Comparison of ENCODE assay signal across 22 cellular contexts in genomic region chr3:123623346-123623880, GRCh38. TPM values are rescaled to one million over a fixed set of nuclear protein-coding genes. Genes with fewer than 3 reads are reported as not detected.
DNase-seq lines count a peak whose midpoint lies in the region; ATAC-seq and TF ChIP-seq lines count a peak whose summit lies in the region.
"Had no signal": no experiment of that assay in that cellular context is flagged by ENCODE, and none has a peak within 500 bp of the region (broad histone marks: within the 10 kb centered on the region; RNA-seq: fewer than 3 reads in every experiment).

No MANE protein-coding gene starts in this region.

- no peak overlapping the region for H3K27ac Mint-ChIP-seq in effector memory CD8-positive, alpha-beta T cell
- H3K27ac Mint-ChIP-seq: activated CD4-positive, alpha-beta T cell treated with anti-CD3 and anti-CD28 coated beads, Interleukin-2, amount 10 ng/mL, durations not matched to agents 7 days and 5 days; activated CD8-positive, alpha-beta memory T cell treated with anti-CD3 and anti-CD28 coated beads, Interleukin-2, amount 10 ng/mL, durations not matched to agents 7 days and 5 days; activated T-helper 1 cell treated with anti-CD3 and anti-CD28 coated beads, Interleukin-12 subunit alpha, Interleukin-12 subunit beta, Interleukin-2, Interleukin-4 antibody, amounts not matched to agents 30 ng/mL and 10 ng/mL and 1 ng/mL, durations not matched to agents 14 hours and 24 hours and 36 hours; CD8-positive, alpha-beta memory T cell; GM23338; T-helper 1 cell treated with Interleukin-12 subunit alpha and Interleukin-12 subunit beta and Interleukin-4 antibody, amounts not matched to agents 30 μg/mL and 1 μg/mL, for 36 hours had no signal

- intact Hi-C loops in stomach (cut with DNase I; ENCODE audit: low total_unique reads): no loop called here

- peaks cover 2 to 16% of the 10 kb centered on the region in 2 donors for H3K27me3 Mint-ChIP-seq in effector memory CD8-positive, alpha-beta T cell
- H3K27me3 Mint-ChIP-seq: activated CD4-positive, alpha-beta T cell treated with anti-CD3 and anti-CD28 coated beads, Interleukin-2, amount 10 ng/mL, durations not matched to agents 7 days and 5 days; activated CD8-positive, alpha-beta memory T cell treated with anti-CD3 and anti-CD28 coated beads, Interleukin-2, amount 10 ng/mL, durations not matched to agents 7 days and 5 days had no signal

- H3K9me3 Mint-ChIP-seq in effector memory CD8-positive, alpha-beta T cell: no peaks in the 10 kb centered on the region
- H3K9me3 Mint-ChIP-seq: activated CD4-positive, alpha-beta T cell treated with anti-CD3 and anti-CD28 coated beads, Interleukin-2, amount 10 ng/mL, durations not matched to agents 7 days and 5 days; activated T-helper 1 cell treated with anti-CD3 and anti-CD28 coated beads, Interleukin-12 subunit alpha, Interleukin-12 subunit beta, Interleukin-2, Interleukin-4 antibody, amounts not matched to agents 30 ng/mL and 10 ng/mL and 1 ng/mL, durations not matched to agents 14 hours and 24 hours and 36 hours; CD8-positive, alpha-beta memory T cell; GM23338; neural crest cell; T-helper 1 cell treated with Interleukin-12 subunit alpha and Interleukin-12 subunit beta and Interleukin-4 antibody, amounts not matched to agents 30 μg/mL and 1 μg/mL, for 36 hours had no signal

- H3K4me1 ChIP-seq in osteoblast (ENCODE audit: insufficient read depth, low read length) (peaks cover 28% of the 10 kb centered on the region), stomach (peaks cover 9 to 45% (median 22%) of the 10 kb centered on the region in 4 donors)
- H3K4me1 ChIP-seq: gastrocnemius medialis had no signal

- 76 to 90% (median 84%) methylated on average over 5 of the region's 5 CpGs for WGBS in stomach, 5 donors

- H3K27me3 ChIP-seq in osteoblast (ENCODE audit: insufficient read depth, low read length) (no peaks in the 10 kb centered on the region), stomach (no peaks in the 10 kb centered on the region)
- H3K27me3 ChIP-seq: gastrocnemius medialis had no signal

- H3K9me3 ChIP-seq in osteoblast (ENCODE audit: low read depth, low read length) (no peaks in the 10 kb centered on the region), stomach (no peaks in the 10 kb centered on the region)
- H3K9me3 ChIP-seq: gastrocnemius medialis had no signal

- H3K4me1 Mint-ChIP-seq in effector memory CD8-positive, alpha-beta T cell (ENCODE audit: low read depth in 2 of 2): peaks cover 0 to 2% of the 10 kb centered on the region in 2 donors
- H3K4me1 Mint-ChIP-seq: activated CD4-positive, alpha-beta T cell treated with anti-CD3 and anti-CD28 coated beads, Interleukin-2, amount 10 ng/mL, durations not matched to agents 7 days and 5 days; activated CD8-positive, alpha-beta memory T cell treated with anti-CD3 and anti-CD28 coated beads, Interleukin-2, amount 10 ng/mL, durations not matched to agents 7 days and 5 days; CD8-positive, alpha-beta memory T cell had no signal

- DNase-seq in ELR (ENCODE audit: low read depth) (peak; percentile 62), RPMI7951 (ENCODE audit: low read depth) (peak; percentile 34), epithelial cell of esophagus (ENCODE audit: low read depth) (peak; percentile 68), osteoblast (ENCODE audit: insufficient read length, low spot score, missing footprints) (peak; percentile 87), NCI-H748 treated with DMSO at 0.1 percent for 48 hours (lab: John Stamatoyannopoulos, UW) (no peak), stomach (no peak)
- no peak for DNase-seq in activated CD4-positive, CD25-positive, alpha-beta regulatory T cell treated with anti-CD3 and anti-CD28 coated beads, Interleukin-2, amount 50 U/mL, for 72 hours
- DNase-seq in effector memory CD8-positive, alpha-beta T cell: no peak
- DNase-seq: activated CD4-positive, alpha-beta T cell treated with anti-CD3 and anti-CD28 coated beads, Interleukin-2, amount 10 ng/mL, durations not matched to agents 7 days and 5 days; activated CD8-positive, alpha-beta memory T cell treated with anti-CD3 and anti-CD28 coated beads, Interleukin-2, amount 10 ng/mL, durations not matched to agents 7 days and 5 days; activated naive CD4-positive, alpha-beta T cell treated with anti-CD3 and anti-CD28 coated beads, Interleukin-2, amount 50 U/mL, for 16 hours; CD8-positive, alpha-beta memory T cell; DMS153; gastrocnemius medialis; hypothalamus; NCI-H1694; NCI-H510A; stimulated activated CD8-positive, alpha-beta memory T cell treated with anti-CD3 and anti-CD28 coated beads, Interleukin-4, amount 100 ng/mL, for 48 hours had no signal

- no peak overlapping the region for H3K4me2 ChIP-seq in osteoblast (ENCODE audit: insufficient read depth, low read length)
- H3K4me2 ChIP-seq: GM23338 had no signal

- no peak for TF ChIP-seq POLR2A in stomach (IDR thresholded peaks at IDR 0.05)

- H3K4me3 Mint-ChIP-seq in effector memory CD8-positive, alpha-beta T cell: no peak overlapping the region
- H3K4me3 Mint-ChIP-seq: activated CD4-positive, alpha-beta T cell treated with anti-CD3 and anti-CD28 coated beads, Interleukin-2, amount 10 ng/mL, durations not matched to agents 7 days and 5 days; activated CD8-positive, alpha-beta memory T cell treated with anti-CD3 and anti-CD28 coated beads, Interleukin-2, amount 10 ng/mL, durations not matched to agents 7 days and 5 days; activated T-helper 1 cell treated with anti-CD3 and anti-CD28 coated beads, Interleukin-12 subunit alpha, Interleukin-12 subunit beta, Interleukin-2, Interleukin-4 antibody, amounts not matched to agents 30 ng/mL and 10 ng/mL and 1 ng/mL, durations not matched to agents 14 hours and 24 hours and 36 hours; CD8-positive, alpha-beta memory T cell; GM23338; neural crest cell; T-helper 1 cell treated with Interleukin-12 subunit alpha and Interleukin-12 subunit beta and Interleukin-4 antibody, amounts not matched to agents 30 μg/mL and 1 μg/mL, for 36 hours had no signal

- H3K36me3 ChIP-seq in osteoblast (ENCODE audit: insufficient read depth, low read length) (peaks cover 80% of the 10 kb centered on the region), stomach (peaks cover 9 to 47% (median 38%) of the 10 kb centered on the region in 4 donors)
- H3K36me3 ChIP-seq: gastrocnemius medialis had no signal

- H3K79me2 ChIP-seq in osteoblast (ENCODE audit: insufficient read depth, low read length): no peaks in the 10 kb centered on the region

- H3K4me3 ChIP-seq in epithelial cell of esophagus (ENCODE audit: low read length): no peak overlapping the region
- H3K4me3 ChIP-seq in osteoblast (ENCODE audit: insufficient read depth, low read length): no peak overlapping the region
- H3K4me3 ChIP-seq in stomach: no peak overlapping the region
- H3K4me3 ChIP-seq: gastrocnemius medialis, GM23338 had no signal

- no peak for ATAC-seq in effector memory CD8-positive, alpha-beta T cell (replicated peaks)
- ATAC-seq: activated CD8-positive, alpha-beta memory T cell treated with anti-CD3 and anti-CD28 coated beads, Interleukin-2, amount 10 ng/mL, durations not matched to agents 7 days and 5 days; gastrocnemius medialis; GM23338 had no signal

- H2AFZ ChIP-seq in osteoblast (ENCODE audit: low read length): no peak overlapping the region
- H2AFZ ChIP-seq: GM23338 had no signal

- H3K27ac ChIP-seq in osteoblast (ENCODE audit: low read depth, low read length) (no peak overlapping the region), stomach (peak overlapping the region in 2 of 5 donors; percentile 85 to 86)
- H3K27ac ChIP-seq: gastrocnemius medialis had no signal

- TF ChIP-seq EP300 in stomach (IDR thresholded peaks at IDR 0.05): no peak

- H3K36me3 Mint-ChIP-seq in effector memory CD8-positive, alpha-beta T cell (ENCODE audit: insufficient read depth): no peaks in the 10 kb centered on the region
- H3K36me3 Mint-ChIP-seq: activated CD8-positive, alpha-beta memory T cell treated with anti-CD3 and anti-CD28 coated beads, Interleukin-2, amount 10 ng/mL, durations not matched to agents 7 days and 5 days; CD8-positive, alpha-beta memory T cell had no signal

- TF ChIP-seq CTCF in epithelial cell of esophagus (IDR thresholded peaks at IDR 0.05; ENCODE audit: insufficient read depth, low read depth, low read length, missing control alignments) (no peak), osteoblast (IDR thresholded peaks at IDR 0.05; ENCODE audit: extremely low read depth, low read depth, low read length) (no peak), stomach (IDR thresholded peaks at IDR 0.05) (no peak)

- H4K20me1 ChIP-seq in osteoblast (ENCODE audit: insufficient read depth, low read length): peaks cover 7% of the 10 kb centered on the region

RNA-seq across cellular contexts. Expression of gene HACD2, which starts 38.6 kb away (rescaled TPM):
- total RNA-seq in RPMI7951 (2014; rRNA removed; shearing (Covaris generic)): 34.0 and 36.6 TPM in 2 replicates
- total RNA-seq in osteoblast (22.7 and 27.5 TPM in 2 replicates), stomach (10 to 100 TPM in 4 of 5 donors, 1 to 10 TPM in 1; 6.7 to 36.0 (median 22.8) TPM)
- polyA plus RNA-seq in stomach: 10 to 100 TPM in 1 of 3 donors, 1 to 10 TPM in 2; 5.3 to 10.1 (median 7.2) TPM

Comparison
In these comparisons a context has a peak if more than half of its experiments do, and no peak if none do; other contexts are left out.
1. DNase-seq: peak in ELR (single experiment), RPMI7951 (single experiment), epithelial cell of esophagus (single experiment) and osteoblast (single experiment); none in NCI-H748 treated with DMSO at 0.1 percent for 48 hours (single experiment), activated CD4-positive, CD25-positive, alpha-beta regulatory T cell treated with anti-CD3 and anti-CD28 coated beads, Interleukin-2, amount 50 U/mL, for 72 hours (single experiment), effector memory CD8-positive, alpha-beta T cell (0 of 3) and stomach (single experiment).